ENCODE assay signal across 1 cellular context in the genomic region with DNA sequence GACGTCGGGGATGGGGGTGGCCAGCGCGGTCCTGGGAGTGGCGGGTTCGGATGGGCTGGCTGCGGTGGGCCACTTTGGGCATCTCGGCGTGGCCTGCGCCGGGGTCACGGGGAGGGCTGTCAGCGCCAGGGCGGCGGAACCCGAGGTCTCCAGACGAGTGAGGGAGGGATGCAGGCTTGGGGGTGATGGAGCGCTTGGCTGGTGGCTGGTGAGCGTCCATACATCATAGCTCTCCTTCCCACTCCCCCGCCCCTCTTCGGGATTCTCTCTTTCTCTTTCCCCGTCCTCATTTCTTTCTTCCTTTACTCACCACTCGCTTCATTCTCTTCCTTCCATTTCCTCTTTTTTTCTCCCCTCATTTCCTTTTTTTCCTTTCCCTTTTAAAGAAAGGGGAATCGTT.
TF ChIP-seq lines count a peak whose summit lies in the region.

No MANE protein-coding gene starts in this region.

TF ChIP-seq in GM23338, 12 proteins besides CTCF, POLR2A, EP300 and RAD21 (continued from another document):
- TF ChIP-seq ZNF462 (CRISPR knock-in tag; IDR thresholded peaks at IDR 0.05): no peak
